8 cellular contexts compared by ENCODE assay signal in the genomic region with DNA sequence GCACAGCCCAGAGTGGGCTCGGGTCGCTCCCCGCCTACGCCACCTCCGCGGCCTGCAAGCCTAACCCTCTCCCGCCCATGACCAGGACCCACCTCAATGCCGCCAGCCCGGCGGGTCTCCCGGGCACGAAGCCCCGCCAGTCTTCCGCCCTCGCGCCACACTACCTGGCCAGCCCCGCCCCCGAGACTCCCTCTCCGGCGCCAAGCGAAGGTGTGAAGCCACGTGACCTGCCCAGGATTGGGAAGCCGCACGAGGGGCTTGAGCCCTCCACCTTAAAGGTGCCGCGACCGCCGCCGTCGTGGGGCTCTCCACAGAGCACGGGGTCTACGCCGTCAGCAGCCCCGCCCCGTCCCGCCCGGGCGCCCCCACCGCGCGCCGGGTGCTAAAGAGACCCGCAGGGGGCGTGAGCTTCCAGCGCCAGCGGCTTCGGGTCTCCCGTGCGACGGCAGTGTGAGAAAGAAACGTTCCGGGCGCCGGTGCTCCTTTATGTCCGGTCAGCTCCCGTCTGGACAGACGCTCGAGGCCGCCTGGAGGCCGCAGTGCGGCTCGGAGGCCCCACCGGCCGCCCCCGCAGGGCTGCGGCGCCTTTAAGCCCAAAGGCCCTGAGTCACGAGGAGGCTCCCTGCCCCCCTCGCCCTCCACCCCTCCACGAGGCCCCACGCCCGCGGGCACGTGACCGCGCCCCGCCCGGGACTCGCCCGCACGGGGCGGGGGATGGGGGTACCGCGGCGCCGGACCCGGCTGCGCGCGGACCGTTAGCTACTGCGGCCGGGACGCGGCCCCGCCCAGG. TPM values are rescaled to one million over a fixed set of nuclear protein-coding genes. Genes with fewer than 3 reads are reported as not detected.
DNase-seq lines count a peak whose midpoint lies in the region; ATAC-seq and TF ChIP-seq lines count a peak whose summit lies in the region.

A gene (minus strand): TSS at position 319 of the 790 bp plus-strand sequence. CDS start 18,904 bp downstream, outside the sequence.

- H3K27me3 ChIP-seq in WERI-Rb-1 (ENCODE audit: insufficient read depth, low read depth, severe bottlenecking) (no peaks in the 10 kb centered on the region), right lobe of liver (peaks cover 0 to 24% of the 10 kb centered on the region in 2 donors)

- H3K9me3 ChIP-seq in WERI-Rb-1 (ENCODE audit: severe bottlenecking): no peaks in the 10 kb centered on the region
- H3K9me3 ChIP-seq in right lobe of liver: no peaks in the 10 kb centered on the region

- peak within 1 kb of the TSS; percentile 61 to 84 for H3K4me3 Mint-ChIP-seq in CD14-positive monocyte
- peak within 1 kb of the TSS; percentile 65 for H3K4me3 Mint-ChIP-seq in HFFc6
- H3K4me3 Mint-ChIP-seq in dendritic cell treated with granulocyte-macrophage colony-stimulating factor and Interleukin-4, amounts not matched to agents 40 ng/mL and 50 ng/mL, for 4 days: peak within 1 kb of the TSS; percentile 57

- no peak for TF ChIP-seq CTCF in CD14-positive monocyte (IDR thresholded peaks at IDR 0.05)
- peak; percentile 48; the same call in 1 of the 2 replicates for TF ChIP-seq CTCF in HFFc6 (IDR thresholded peaks at IDR 0.05)
- TF ChIP-seq CTCF in WERI-Rb-1 (IDR thresholded peaks at IDR 0.05; ENCODE audit: low read depth, low read length): peak; percentile 51
- no peak for TF ChIP-seq CTCF in right lobe of liver (IDR thresholded peaks at IDR 0.05)

- peaks cover 9% of the 10 kb centered on the region for H3K4me1 Mint-ChIP-seq in CD14-positive monocyte
- peaks cover 5% of the 10 kb centered on the region; the same call in 1 of the 2 replicates for H3K4me1 Mint-ChIP-seq in HFFc6 (ENCODE audit: low read depth)
- H3K4me1 Mint-ChIP-seq in dendritic cell treated with granulocyte-macrophage colony-stimulating factor and Interleukin-4, amounts not matched to agents 40 ng/mL and 50 ng/mL, for 4 days (ENCODE audit: low read depth): peaks cover 5% of the 10 kb centered on the region

- TF ChIP-seq POLR2A in right lobe of liver (IDR thresholded peaks at IDR 0.05): no peak

- peak within 1 kb of the TSS; percentile 74 for H3K27ac ChIP-seq in WERI-Rb-1
- H3K27ac ChIP-seq in right lobe of liver: no peak within 1 kb of the TSS

- intact Hi-C loops in CD14-positive monocyte (cut with micrococcal nuclease): no loop called here
- intact Hi-C loops in dendritic cell treated with granulocyte-macrophage colony-stimulating factor and Interleukin-4, amounts not matched to agents 40 ng/mL and 50 ng/mL, for 4 days (cut with micrococcal nuclease): no loop called here
- intact Hi-C loops in right lobe of liver (cut with DNase I): no loop called here

- H3K9me3 Mint-ChIP-seq in CD14-positive monocyte: peaks cover 0 to 13% (median 10%) of the 10 kb centered on the region in 7 donors
- no peaks in the 10 kb centered on the region for H3K9me3 Mint-ChIP-seq in HFFc6
- no peaks in the 10 kb centered on the region for H3K9me3 Mint-ChIP-seq in dendritic cell treated with granulocyte-macrophage colony-stimulating factor and Interleukin-4, amounts not matched to agents 40 ng/mL and 50 ng/mL, for 4 days

- H3K36me3 ChIP-seq in WERI-Rb-1: no peaks in the 10 kb centered on the region
- H3K36me3 ChIP-seq in right lobe of liver: no peaks in the 10 kb centered on the region

- H3K27ac Mint-ChIP-seq in CD14-positive monocyte: no peak within 1 kb of the TSS
- H3K27ac Mint-ChIP-seq in HFFc6: no peak within 1 kb of the TSS; the same call in 1 of the 2 replicates
- H3K27ac Mint-ChIP-seq in dendritic cell treated with granulocyte-macrophage colony-stimulating factor and Interleukin-4, amounts not matched to agents 40 ng/mL and 50 ng/mL, for 4 days: no peak within 1 kb of the TSS

- no peak for DNase-seq in CD14-positive monocyte (ENCODE audit: low spot score)
- peak; percentile 32 for DNase-seq in HFFc6
- peak; percentile 65 for DNase-seq in WERI-Rb-1
- no peak for DNase-seq in right lobe of liver
- peak; percentile 31 to 47 (median 42) for DNase-seq in stimulated activated CD4-positive, alpha-beta T cell treated with anti-CD3 and anti-CD28 coated beads, TNF-alpha, amount 100 ng/mL, for 4 hours (ENCODE audit: low read depth in 3 of 3)
- no peak for DNase-seq in GDM1 (lab: John Stamatoyannopoulos, UW)
- DNase-seq in NCI-H510A (lab: John Stamatoyannopoulos, UW): no peak

- H3K27me3 Mint-ChIP-seq in CD14-positive monocyte (ENCODE audit: low read depth in 3 of 3) (peaks cover 60 to 81% (median 63%) of the 10 kb centered on the region in 3 donors), HFFc6 (ENCODE audit: insufficient read depth) (peaks cover 8% of the 10 kb centered on the region; the same call in 1 of the 2 replicates)
- H3K27me3 Mint-ChIP-seq in dendritic cell treated with granulocyte-macrophage colony-stimulating factor and Interleukin-4, amounts not matched to agents 40 ng/mL and 50 ng/mL, for 4 days: peaks cover 77% of the 10 kb centered on the region

- H3K36me3 Mint-ChIP-seq in CD14-positive monocyte (no peaks in the 10 kb centered on the region), HFFc6 (ENCODE audit: low read depth) (no peaks in the 10 kb centered on the region)
- H3K36me3 Mint-ChIP-seq in dendritic cell treated with granulocyte-macrophage colony-stimulating factor and Interleukin-4, amounts not matched to agents 40 ng/mL and 50 ng/mL, for 4 days (ENCODE audit: low read depth): no peaks in the 10 kb centered on the region

- 9% methylated on average over 9 of the region's 96 CpGs for WGBS in right lobe of liver (ENCODE audit: insufficient coverage, low coverage, low lambda C conversion rate, missing lambda C conversion rate)

- peak within 1 kb of the TSS; percentile 58 for H3K4me3 ChIP-seq in WERI-Rb-1 (ENCODE audit: low read depth, low read length)
- peak within 1 kb of the TSS; percentile 25 to 44 (median 25) for H3K4me3 ChIP-seq in right lobe of liver

- peak; percentile 19 to 48 (median 29) for ATAC-seq in right lobe of liver

- H3K4me1 ChIP-seq in right lobe of liver: peaks cover 0 to 16% (median 3%) of the 10 kb centered on the region in 4 donors

RNA-seq across cellular contexts. Expression of the gene that starts here (rescaled TPM):
- not detected for polyA plus RNA-seq in CD14-positive monocyte
- 1 to 10 TPM; 4.3 to 6.8 (median 5.6) TPM for total RNA-seq in HFFc6 (2021; fragmentation: NEBNext Ultra II Directional; extraction: Animal tissue kit (Norgen Biotek cat#: 25700))
- total RNA-seq in right lobe of liver: not detected

Comparison
In these comparisons a context has a peak if more than half of its experiments do, and no peak if none do; other contexts are left out.
1. RNA of the gene that starts here (total RNA-seq): 4.3 to 6.8 TPM in HFFc6; not detected in right lobe of liver; every median in the first group is over 4 times any median in the second.
2. Peak in ATAC-seq and H3K4me3 ChIP-seq in right lobe of liver; RNA of the gene not detected or under 1 TPM.
3. DNase-seq: peak in HFFc6 (single experiment), WERI-Rb-1 (single experiment) and stimulated activated CD4-positive, alpha-beta T cell treated with anti-CD3 and anti-CD28 coated beads, TNF-alpha, amount 100 ng/mL, for 4 hours (3 of 3); none in CD14-positive monocyte (single experiment), right lobe of liver (0 of 3), GDM1 (single experiment) and NCI-H510A (single experiment).
4. CTCF ChIP-seq: peak in HFFc6 (single experiment) and WERI-Rb-1 (single experiment); none in CD14-positive monocyte (single experiment) and right lobe of liver (0 of 4).
5. Peak in every context shown above with its lines, with median percentiles within 50 percentile points of each other: H3K4me3 Mint-ChIP-seq.